12 cellular contexts compared by ENCODE assay signal in genomic region chr10:104324931-104325330, GRCh38. TPM values are rescaled to one million over a fixed set of nuclear protein-coding genes. Genes with fewer than 3 reads are reported as not detected.
DNase-seq lines count a peak whose midpoint lies in the region; ATAC-seq and TF ChIP-seq lines count a peak whose summit lies in the region.
"Had no signal": no experiment of that assay in that cellular context is flagged by ENCODE, and none has a peak within 500 bp of the region (broad histone marks: within the 10 kb centered on the region; RNA-seq: fewer than 3 reads in every experiment).

No MANE protein-coding gene starts in this region.

- H3K4me1 Mint-ChIP-seq in IgD-negative memory B cell (peaks cover 70 to 82% (median 81%) of the 10 kb centered on the region in 3 donors), Calu3 (ENCODE audit: low read depth, unreplicated experiment) (no peaks in the 10 kb centered on the region)
- peaks cover 88 to 98% of the 10 kb centered on the region in 2 donors for H3K4me1 Mint-ChIP-seq in effector memory CD8-positive, alpha-beta T cell (ENCODE audit: low read depth in 2 of 2)

- H3K9ac ChIP-seq in BLaER1 treated with 17β-estradiol and CSF1 and Interleukin-3, amounts not matched to agents 10 nM and 100 nM: peak overlapping the region; percentile 60 to 82 (median 76); a peak in 16 of 22 replicates

- peak overlapping the region in 3 of 4 donors; percentile 17 to 93 (median 70) for H3K4me3 Mint-ChIP-seq in IgD-negative memory B cell
- H3K4me3 Mint-ChIP-seq in effector memory CD8-positive, alpha-beta T cell: peak overlapping the region; percentile 69 to 84
- H3K4me3 Mint-ChIP-seq in Calu3 (ENCODE audit: low read depth, unreplicated experiment): no peak overlapping the region

- H3K27me3 Mint-ChIP-seq in IgD-negative memory B cell (peaks cover 3% of the 10 kb centered on the region), Calu3 (ENCODE audit: unreplicated experiment) (peaks cover 16% of the 10 kb centered on the region)
- no peaks in the 10 kb centered on the region for H3K27me3 Mint-ChIP-seq in effector memory CD8-positive, alpha-beta T cell

- peaks cover 100% of the 10 kb centered on the region in 10 experiments for H3K4me1 ChIP-seq in BLaER1 treated with 17β-estradiol and CSF1 and Interleukin-3, amounts not matched to agents 10 nM and 100 nM
- H3K4me1 ChIP-seq in psoas muscle: peaks cover 84% of the 10 kb centered on the region
- H3K4me1 ChIP-seq in effector memory CD4-positive, alpha-beta T cell (ENCODE audit: control insufficient read depth, insufficient read depth, low read length, poor library complexity, severe bottlenecking): peaks cover 88% of the 10 kb centered on the region

- H3K9me3 Mint-ChIP-seq in IgD-negative memory B cell (no peaks in the 10 kb centered on the region), Calu3 (ENCODE audit: low read depth, unreplicated experiment) (no peaks in the 10 kb centered on the region)
- H3K9me3 Mint-ChIP-seq in effector memory CD8-positive, alpha-beta T cell: no peaks in the 10 kb centered on the region

- CTCF ChIA-PET in Calu3 (lab: Charles Lee): no interaction called here

- H3K27ac ChIP-seq in BLaER1 treated with 17β-estradiol and CSF1 and Interleukin-3, amounts not matched to agents 10 nM and 100 nM: peak overlapping the region; percentile 54 to 90 (median 84)
- H3K27ac ChIP-seq in psoas muscle (peak overlapping the region; percentile 60), coronary artery (peak overlapping the region in 1 of 2 donors; percentile 90)
- H3K27ac ChIP-seq in effector memory CD4-positive, alpha-beta T cell (ENCODE audit: insufficient read depth, low read length, poor library complexity, severe bottlenecking): no peak overlapping the region

- peaks cover 0 to 39% (median 12%) of the 10 kb centered on the region in 11 experiments; a peak in 11 of 22 replicates for H3K36me3 ChIP-seq in BLaER1 treated with 17β-estradiol and CSF1 and Interleukin-3, amounts not matched to agents 10 nM and 100 nM
- H3K36me3 ChIP-seq in psoas muscle (ENCODE audit: insufficient read depth in 1 of 2, low read depth in 1 of 2): no peaks in the 10 kb centered on the region
- H3K36me3 ChIP-seq in effector memory CD4-positive, alpha-beta T cell (ENCODE audit: control insufficient read depth, insufficient read depth, low read length): no peaks in the 10 kb centered on the region

- peaks cover 39 to 97% (median 60%) of the 10 kb centered on the region in 11 experiments; a peak in 21 of 22 replicates for H4K20me1 ChIP-seq in BLaER1 treated with 17β-estradiol and CSF1 and Interleukin-3, amounts not matched to agents 10 nM and 100 nM

- no peaks in the 10 kb centered on the region for H3K27me3 ChIP-seq in BLaER1 treated with 17β-estradiol and CSF1 and Interleukin-3, amounts not matched to agents 10 nM and 100 nM
- no peaks in the 10 kb centered on the region for H3K27me3 ChIP-seq in psoas muscle (ENCODE audit: insufficient read depth in 3 of 3, low read length in 2 of 3)
- no peaks in the 10 kb centered on the region for H3K27me3 ChIP-seq in effector memory CD4-positive, alpha-beta T cell (replicated peaks; ENCODE audit: control insufficient read depth, insufficient read depth, low read length, poor library complexity, severe bottlenecking)

- BruUV-seq in Calu3 (replicated peaks; lab: Mats Ljungman, UMichigan): no TSS peak

- 93 to 96% (median 96%) methylated on average over 10 of the region's 10 CpGs for WGBS in psoas muscle, 3 donors

- H3K4me2 ChIP-seq in BLaER1 treated with 17β-estradiol and CSF1 and Interleukin-3, amounts not matched to agents 10 nM and 100 nM: peak overlapping the region; percentile 94 to 99 (median 97)

- intact Hi-C loops in psoas muscle (cut with DNase I): no loop called here
- intact Hi-C loops in Calu3 (cut with micrococcal nuclease; ENCODE audit: unreplicated experiment): no loop called here

- no peak for ATAC-seq in effector memory CD8-positive, alpha-beta T cell (replicated peaks)
- ATAC-seq in psoas muscle (no peak), HG02798 (IDR thresholded peaks at IDR 0.05; ENCODE audit: poor library complexity, unreplicated experiment) (no peak)
- ATAC-seq: Panc1 had no signal

- no peaks in the 10 kb centered on the region for H3K36me3 Mint-ChIP-seq in IgD-negative memory B cell
- peaks cover 94% of the 10 kb centered on the region for H3K36me3 Mint-ChIP-seq in effector memory CD8-positive, alpha-beta T cell (ENCODE audit: insufficient read depth)
- no peaks in the 10 kb centered on the region for H3K36me3 Mint-ChIP-seq in Calu3 (ENCODE audit: insufficient read depth, unreplicated experiment)

- no peak for DNase-seq in effector memory CD8-positive, alpha-beta T cell
- no peak for DNase-seq in psoas muscle
- DNase-seq in Calu3: no peak
- no peak for DNase-seq in effector memory CD4-positive, alpha-beta T cell
- DNase-seq in coronary artery (ENCODE audit: low spot score): no peak
- DNase-seq: activated T-cell treated with anti-CD3 and anti-CD28 coated beads for 4 hours; islet precursor cell; stimulated activated CD4-positive, alpha-beta T cell treated with anti-CD3 and anti-CD28 coated beads, Interleukin-4, amount 100 ng/mL, for 1 hour had no signal

- H3K27ac Mint-ChIP-seq in IgD-negative memory B cell (peak overlapping the region; percentile 41 to 90 (median 53)), Calu3 (ENCODE audit: unreplicated experiment) (no peak overlapping the region)
- H3K27ac Mint-ChIP-seq in effector memory CD8-positive, alpha-beta T cell: peak overlapping the region; percentile 87 to 95

- peak overlapping the region in 7 of 10 experiments; percentile 7 to 66 (median 50); a peak in 11 of 20 replicates for H3K4me3 ChIP-seq in BLaER1 treated with 17β-estradiol and CSF1 and Interleukin-3, amounts not matched to agents 10 nM and 100 nM
- H3K4me3 ChIP-seq in psoas muscle: no peak overlapping the region
- H3K4me3 ChIP-seq in effector memory CD4-positive, alpha-beta T cell (ENCODE audit: insufficient read depth, low read depth, low read length, poor library complexity, severe bottlenecking): no peak overlapping the region
- H3K4me3 ChIP-seq in coronary artery: no peak overlapping the region

- no peaks in the 10 kb centered on the region for H3K9me3 ChIP-seq in BLaER1 treated with 17β-estradiol and CSF1 and Interleukin-3, amounts not matched to agents 10 nM and 100 nM (replicated peaks in 1 of 11)
- no peaks in the 10 kb centered on the region for H3K9me3 ChIP-seq in psoas muscle
- H3K9me3 ChIP-seq in effector memory CD4-positive, alpha-beta T cell (ENCODE audit: control insufficient read depth, low read length): no peaks in the 10 kb centered on the region

- TF ChIP-seq CTCF in psoas muscle (IDR thresholded peaks at IDR 0.05): no peak
- TF ChIP-seq CTCF in Calu3 (IDR thresholded peaks at IDR 0.05; ENCODE audit: unreplicated experiment): no peak
- TF ChIP-seq CTCF in coronary artery (IDR thresholded peaks at IDR 0.05): no peak

RNA-seq across cellular contexts. Expression of gene ITPRIP, which starts 13.3 kb away (rescaled TPM):
- polyA plus RNA-seq in IgD-negative memory B cell: 22.8 TPM
- total RNA-seq in psoas muscle: 10 to 100 TPM in 1 of 4 donors, 1 to 10 TPM in 3; 7.2 to 25.6 (median 8.6) TPM
- 100 to 1,000 TPM in 1 of 3 donors, 10 to 100 TPM in 1, 1 to 10 TPM in 1; 6.2 to 118 (median 12.3) TPM for polyA plus RNA-seq in psoas muscle
- total RNA-seq in Calu3 (2022): 1.5 and 1.7 TPM in 2 replicates

RNA-seq across cellular contexts. Expression of gene CFAP58, which starts 28.7 kb away (rescaled TPM):
- polyA plus RNA-seq in IgD-negative memory B cell (not detected), psoas muscle (1 to 10 TPM in 1 of 3 donors, under 1 TPM in 2; 0.04 to 1.4 (median 0.07) TPM)
- total RNA-seq in psoas muscle (under 1 TPM; 0.21 to 0.74 (median 0.56) TPM), Calu3 (2022) (not detected in 2 replicates)

RNA-seq across cellular contexts. Expression of gene GSTO2, which starts 55.9 kb away (rescaled TPM):
- polyA plus RNA-seq in IgD-negative memory B cell (0.90 TPM), psoas muscle (1 to 10 TPM in 2 of 3 donors, under 1 TPM in 1; 0.23 to 4.6 (median 1.1) TPM)
- total RNA-seq in psoas muscle (1 to 10 TPM; 1.2 to 3.3 (median 2.0) TPM), Calu3 (2022) (25.7 and 26.7 TPM in 2 replicates)

Comparison
In these comparisons a context has a peak if more than half of its experiments do, and no peak if none do; other contexts are left out.
1. H3K4me3 ChIP-seq: peak in BLaER1 treated with 17β-estradiol and CSF1 and Interleukin-3, amounts not matched to agents 10 nM and 100 nM (7 of 10); none in psoas muscle (single experiment), effector memory CD4-positive, alpha-beta T cell (single experiment) and coronary artery (single experiment).